Comparison of ENCODE assay signal across 1 cellular context in the genomic region with DNA sequence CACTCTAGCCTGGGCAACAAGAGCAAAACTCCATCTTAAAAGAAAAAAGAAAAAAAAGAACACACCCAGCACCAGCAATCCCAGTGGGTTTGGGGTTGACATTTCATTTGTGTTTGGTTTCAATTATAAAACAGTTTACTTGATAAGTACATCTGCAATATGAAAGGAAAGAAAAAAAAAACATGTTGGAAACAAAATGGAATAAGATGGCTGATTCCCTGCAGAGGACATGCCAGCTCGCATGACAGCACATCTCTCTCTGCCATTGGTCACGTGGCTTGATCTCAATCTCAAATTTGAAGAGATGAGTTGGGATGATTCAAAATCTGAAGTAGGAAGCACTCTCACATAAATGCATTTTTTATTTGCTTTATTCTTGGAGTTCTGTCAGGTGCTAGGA.
TF ChIP-seq lines count a peak whose summit lies in the region.

No MANE protein-coding gene starts in this region.

TF ChIP-seq in IMR-90, 13 proteins besides CTCF, POLR2A, EP300 and RAD21:
- TF ChIP-seq NFE2L2 (IDR thresholded peaks at IDR 0.05; ENCODE audit: low read depth, low read length) (no peak), CEBPB (IDR thresholded peaks at IDR 0.05; ENCODE audit: low read depth, low read length) (no peak), RCOR1 (IDR thresholded peaks at IDR 0.05; ENCODE audit: insufficient replicate concordance, low read length) (no peak), MXI1 (IDR thresholded peaks at IDR 0.05; ENCODE audit: borderline replicate concordance, low read depth, low read length) (no peak), FOS (IDR thresholded peaks at IDR 0.05; ENCODE audit: low read depth, low read length) (no peak), USF2 (IDR thresholded peaks at IDR 0.05; ENCODE audit: low read depth, low read length) (no peak), CHD1 (IDR thresholded peaks at IDR 0.05; ENCODE audit: low read depth, low read length) (no peak), ELK1 (IDR thresholded peaks at IDR 0.05; ENCODE audit: borderline replicate concordance, low read depth, low read length) (no peak), MAZ (IDR thresholded peaks at IDR 0.05; ENCODE audit: borderline replicate concordance, low read depth, low read length) (no peak)
